Comparison of ENCODE assay signal across 11 cellular contexts in the genomic region with DNA sequence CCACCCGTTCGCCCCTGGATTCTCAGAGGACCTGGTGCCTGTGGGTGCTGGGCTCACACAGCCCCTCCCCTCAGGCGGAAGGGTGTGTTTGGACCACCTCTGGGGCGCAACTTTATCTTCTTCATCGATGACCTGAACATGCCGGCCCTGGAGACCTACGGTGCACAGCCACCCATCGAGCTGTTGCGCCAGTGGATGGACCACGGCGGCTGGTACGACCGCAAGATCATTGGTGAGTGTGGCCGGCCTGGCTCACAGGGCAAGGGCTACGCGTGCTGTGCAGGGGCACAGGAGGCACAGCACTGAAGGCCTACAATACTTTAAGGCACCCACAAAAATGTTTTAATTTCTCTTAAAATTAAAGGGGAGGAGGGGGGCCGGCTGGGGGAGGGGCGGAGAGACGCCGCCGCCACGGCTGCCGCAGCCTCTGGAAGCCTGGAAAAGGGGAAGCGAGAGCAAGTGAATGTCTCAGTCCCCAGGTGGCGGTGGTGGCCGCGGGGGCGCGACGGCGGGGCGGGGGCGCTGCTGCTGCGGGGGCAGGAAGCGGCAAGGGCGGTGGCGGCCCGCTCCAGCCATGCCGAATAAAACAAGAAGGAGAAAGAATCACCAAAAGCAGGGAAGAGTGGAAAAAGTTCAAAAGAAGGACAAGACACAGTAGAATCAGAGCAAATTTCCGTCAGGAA.
DNase-seq lines count a peak whose midpoint lies in the region; ATAC-seq and TF ChIP-seq lines count a peak whose summit lies in the region.
"Had no signal": no experiment of that assay in that cellular context is flagged by ENCODE, and none has a peak within 500 bp of the region (broad histone marks: within the 10 kb centered on the region; RNA-seq: fewer than 3 reads in every experiment).

No MANE protein-coding gene starts in this region.

- H3K27ac ChIP-seq in neutrophil = no peak overlapping the region
- H3K27ac ChIP-seq: pancreas had no signal

- H3K9me3 ChIP-seq in neutrophil = no peaks in the 10 kb centered on the region
- H3K9me3 ChIP-seq: pancreas had no signal

- DNase-seq in EH (ENCODE audit: low read depth) = peak; percentile 24
- peak; percentile 50 for DNase-seq in NAMALWA (ENCODE audit: low spot score)
- peak; percentile 70 for DNase-seq in ecto neural progenitor cell (ENCODE audit: low spot score)
- no peak for DNase-seq in NCI-H2107 (lab: John Stamatoyannopoulos, UW)
- no peak for DNase-seq in NCI-H526 treated with DMSO at 0.1 percent for 48 hours (lab: John Stamatoyannopoulos, UW)
- DNase-seq: activated CD8-positive, alpha-beta memory T cell treated with anti-CD3 and anti-CD28 coated beads, Interleukin-2, amount 50 U/mL, for 48 hours; NCI-H510A treated with DMSO at 0.1 percent for 48 hours had no signal

- ATAC-seq in HG03565 (IDR thresholded peaks at IDR 0.05; ENCODE audit: unreplicated experiment) (no peak), GM19463 (IDR thresholded peaks at IDR 0.05; ENCODE audit: unreplicated experiment) (no peak)

- peak; percentile 11 for TF ChIP-seq CTCF in neutrophil (IDR thresholded peaks at IDR 0.05)

- H3K27me3 ChIP-seq in neutrophil = peaks cover 13% of the 10 kb centered on the region
- H3K27me3 ChIP-seq: pancreas had no signal

- H3K36me3 ChIP-seq in neutrophil = peaks cover 87% of the 10 kb centered on the region
- H3K36me3 ChIP-seq: pancreas had no signal

- no peak overlapping the region for H3K4me3 ChIP-seq in neutrophil (ENCODE audit: low read depth in 1 of 2, low read length in 1 of 2)
- H3K4me3 ChIP-seq: pancreas had no signal

- peaks cover 4 to 7% of the 10 kb centered on the region in 2 experiments for H3K4me1 ChIP-seq in neutrophil (ENCODE audit: control insufficient read depth in 1 of 2, insufficient read depth in 1 of 2, low read depth in 1 of 2, low read length in 1 of 2)
- H3K4me1 ChIP-seq: pancreas had no signal

Comparison
In these comparisons a context has a peak if more than half of its experiments do, and no peak if none do; other contexts are left out.
1. DNase-seq: peak in EH (single experiment), NAMALWA (single experiment) and ecto neural progenitor cell (single experiment); none in NCI-H2107 (single experiment) and NCI-H526 treated with DMSO at 0.1 percent for 48 hours (single experiment).